ENCODE assay signal across 33 cellular contexts in the genomic region with DNA sequence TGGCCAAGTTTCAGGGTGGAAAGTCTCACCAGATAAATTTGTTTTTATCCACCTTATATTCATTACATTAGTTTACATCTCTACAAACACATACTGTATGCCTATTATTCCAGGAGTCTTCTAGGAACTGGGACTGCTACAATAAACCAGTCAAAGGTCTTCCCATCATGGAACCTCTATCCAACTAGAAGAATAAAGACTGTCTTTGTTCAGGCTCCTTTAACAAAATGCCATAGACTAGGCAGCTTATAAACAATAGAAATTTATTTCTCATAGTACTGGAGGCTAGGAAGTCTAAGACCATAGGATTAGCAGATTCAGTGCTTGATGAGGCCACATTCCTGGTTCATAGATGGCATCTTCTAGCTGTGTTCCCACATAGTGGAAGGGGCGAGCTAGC.
A peak's percentile ranks its signal among the peaks of the same experiment; 100 is the strongest.
DNase-seq lines count a peak whose midpoint lies in the region; TF ChIP-seq lines count a peak whose summit lies in the region.
"Had no signal": no experiment of that assay in that cellular context is flagged by ENCODE, and none has a peak within 500 bp of the region (broad histone marks: within the 10 kb centered on the region; RNA-seq: fewer than 3 reads in every experiment).

No MANE protein-coding gene starts in this region.

- TF ChIP-seq EP300 in tibial nerve (IDR thresholded peaks at IDR 0.05), result no peak

- H3K36me3 Mint-ChIP-seq in activated CD4-positive, alpha-beta T cell treated with anti-CD3 and anti-CD28 coated beads, Interleukin-2, amount 10 ng/mL, durations not matched to agents 24 days and 14 days (ENCODE audit: low read depth), result no peaks in the 10 kb centered on the region
- H3K36me3 Mint-ChIP-seq: CD14-positive monocyte; CD4-positive, alpha-beta memory T cell; CD4-positive, CD25-positive, alpha-beta regulatory T cell; CD8-positive, alpha-beta memory T cell; CD8-positive, alpha-beta T cell had no signal

- no peak for TF ChIP-seq POLR2A in tibial nerve (IDR thresholded peaks at IDR 0.05)

- H3K4me1 ChIP-seq in tibial nerve, result no peaks in the 10 kb centered on the region
- H3K4me1 ChIP-seq: A549; BE2C; BLaER1; BLaER1 treated with 17β-estradiol and CSF1 and Interleukin-3, amounts not matched to agents 10 nM and 100 nM; Caco-2 had no signal

- no peaks in the 10 kb centered on the region for H3K9me3 Mint-ChIP-seq in activated CD4-positive, alpha-beta T cell treated with anti-CD3 and anti-CD28 coated beads, Interleukin-2, amount 10 ng/mL, durations not matched to agents 24 days and 14 days
- H3K9me3 Mint-ChIP-seq: CD4-positive, alpha-beta T cell; CD4-positive, CD25-positive, alpha-beta regulatory T cell; CD8-positive, alpha-beta memory T cell; CD8-positive, alpha-beta T cell had no signal

- no peak overlapping the region for H3K4me3 Mint-ChIP-seq in activated CD4-positive, alpha-beta T cell treated with anti-CD3 and anti-CD28 coated beads, Interleukin-2, amount 10 ng/mL, durations not matched to agents 24 days and 14 days
- H3K4me3 Mint-ChIP-seq: B cell; CD14-positive monocyte; CD4-positive, alpha-beta memory T cell; CD4-positive, alpha-beta T cell; CD4-positive, CD25-positive, alpha-beta regulatory T cell; CD8-positive, alpha-beta memory T cell; CD8-positive, alpha-beta T cell had no signal

- no peak overlapping the region for H3K4me3 ChIP-seq in tibial nerve
- H3K4me3 ChIP-seq: A549; BLaER1; BLaER1 treated with 17β-estradiol and CSF1 and Interleukin-3, amounts not matched to agents 10 nM and 100 nM had no signal

- intact Hi-C loops in activated CD4-positive, alpha-beta T cell treated with anti-CD3 and anti-CD28 coated beads, Interleukin-2, amount 10 ng/mL, durations not matched to agents 24 days and 14 days (cut with micrococcal nuclease), result no loop called here

- 80 to 91% methylated on average over 1 of the region's 1 CpG for WGBS in tibial nerve, 2 donors

- no peaks in the 10 kb centered on the region for H3K27me3 Mint-ChIP-seq in activated CD4-positive, alpha-beta T cell treated with anti-CD3 and anti-CD28 coated beads, Interleukin-2, amount 10 ng/mL, durations not matched to agents 24 days and 14 days
- H3K27me3 Mint-ChIP-seq: B cell; CD4-positive, alpha-beta memory T cell; CD4-positive, alpha-beta T cell; CD4-positive, CD25-positive, alpha-beta regulatory T cell; CD8-positive, alpha-beta memory T cell had no signal

- no peak overlapping the region for H3K27ac ChIP-seq in tibial nerve
- H3K27ac ChIP-seq: 22Rv1; A549; BLaER1; BLaER1 treated with 17β-estradiol and CSF1 and Interleukin-3, amounts not matched to agents 10 nM and 100 nM; C4-2B had no signal

- no peaks in the 10 kb centered on the region for H3K9me3 ChIP-seq in tibial nerve
- H3K9me3 ChIP-seq: A549; BE2C; BLaER1; BLaER1 treated with 17β-estradiol and CSF1 and Interleukin-3, amounts not matched to agents 10 nM and 100 nM; Caco-2 had no signal

- in situ Hi-C loops in SK-MEL-5 (cut with HindIII; ENCODE audit: low pct_unique_long_range_greater_than_20kb, low sequenced_read_pairs), result no loop called here

- H3K36me3 ChIP-seq in tibial nerve, result no peaks in the 10 kb centered on the region
- H3K36me3 ChIP-seq: BE2C; BLaER1; BLaER1 treated with 17β-estradiol and CSF1 and Interleukin-3, amounts not matched to agents 10 nM and 100 nM had no signal

- no peak overlapping the region for H3K27ac Mint-ChIP-seq in activated CD4-positive, alpha-beta T cell treated with anti-CD3 and anti-CD28 coated beads, Interleukin-2, amount 10 ng/mL, durations not matched to agents 24 days and 14 days
- H3K27ac Mint-ChIP-seq: B cell; CD14-positive monocyte; CD4-positive, alpha-beta memory T cell; CD4-positive, alpha-beta T cell; CD4-positive, CD25-positive, alpha-beta regulatory T cell; CD8-positive, alpha-beta memory T cell; CD8-positive, alpha-beta T cell had no signal

- DNase-seq in SK-MEL-5 (ENCODE audit: low read depth, low spot score), result peak; percentile 62
- peak; percentile 56 for DNase-seq in foreskin melanocyte
- DNase-seq in pons (ENCODE audit: low spot score), result peak; percentile 38
- DNase-seq in tibial nerve (ENCODE audit: low spot score in 2 of 2), result no peak
- DNase-seq in NCI-H2171 (lab: John Stamatoyannopoulos, UW), result no peak
- DNase-seq in activated CD4-positive, alpha-beta T cell treated with anti-CD3 and anti-CD28 coated beads, Interleukin-2, amount 10 ng/mL, durations not matched to agents 24 days and 14 days, result no peak
- DNase-seq: 8988T; ACHN; AML-193; BE2C; C1 segment of cervical spinal cord; Caco-2; Calu3; CD4-positive, alpha-beta memory T cell; CD4-positive, alpha-beta T cell; CD4-positive, CD25-positive, alpha-beta regulatory T cell; CD8-positive, alpha-beta memory T cell; CD8-positive, alpha-beta T cell; COR-L47; DMS 273 treated with DMSO at 0.1 percent for 48 hours; DMS153; DMS53; DMS79; DMS79 treated with DMSO at 0.1 percent for 48 hours; DND-41; EL had no signal

- no peak for TF ChIP-seq CTCF in tibial nerve (IDR thresholded peaks at IDR 0.05)

- no peaks in the 10 kb centered on the region for H3K4me1 Mint-ChIP-seq in activated CD4-positive, alpha-beta T cell treated with anti-CD3 and anti-CD28 coated beads, Interleukin-2, amount 10 ng/mL, durations not matched to agents 24 days and 14 days
- H3K4me1 Mint-ChIP-seq: B cell; CD14-positive monocyte; CD4-positive, alpha-beta memory T cell; CD4-positive, CD25-positive, alpha-beta regulatory T cell; CD8-positive, alpha-beta memory T cell had no signal

- H3K27me3 ChIP-seq in tibial nerve, result no peaks in the 10 kb centered on the region
- H3K27me3 ChIP-seq: BE2C; BLaER1; BLaER1 treated with 17β-estradiol and CSF1 and Interleukin-3, amounts not matched to agents 10 nM and 100 nM had no signal

Comparison
In these comparisons a context has a peak if more than half of its experiments do, and no peak if none do; other contexts are left out.
1. DNase-seq: peak in SK-MEL-5 (single experiment), foreskin melanocyte (single experiment) and pons (single experiment); none in tibial nerve (0 of 2), NCI-H2171 (single experiment) and activated CD4-positive, alpha-beta T cell treated with anti-CD3 and anti-CD28 coated beads, Interleukin-2, amount 10 ng/mL, durations not matched to agents 24 days and 14 days (single experiment).